20 cellular contexts compared by ENCODE assay signal in genomic region chr5:6482735-6483134, GRCh38. TPM values are rescaled to one million over a fixed set of nuclear protein-coding genes. Genes with fewer than 3 reads are reported as not detected.
"Had no signal": no experiment of that assay in that cellular context is flagged by ENCODE, and none has a peak within 500 bp of the region (broad histone marks: within the 10 kb centered on the region; RNA-seq: fewer than 3 reads in every experiment).

No MANE protein-coding gene starts in this region.

- H3K4me3 Mint-ChIP-seq: activated CD4-positive, alpha-beta memory T cell treated with anti-CD3 and anti-CD28 coated beads for 36 hours; activated naive CD8-positive, alpha-beta T cell treated with anti-CD3 and anti-CD28 coated beads for 36 hours; central memory CD8-positive, alpha-beta T cell; neural progenitor cell; stimulated activated effector memory CD8-positive, alpha-beta T cell treated with anti-CD3 and anti-CD28 coated beads, Interleukin-12 subunit alpha, Interleukin-12 subunit beta, amount 100 ng/mL, for 72 hours; type B pancreatic cell had no signal

- ATAC-seq: foreskin keratinocyte; left lobe of liver; sciatic nerve; stimulated activated effector memory CD8-positive, alpha-beta T cell treated with anti-CD3 and anti-CD28 coated beads, Interleukin-12 subunit alpha, Interleukin-12 subunit beta, amount 100 ng/mL, for 72 hours had no signal

- H3K9me3 Mint-ChIP-seq: activated CD4-positive, alpha-beta memory T cell treated with anti-CD3 and anti-CD28 coated beads for 36 hours; activated naive CD8-positive, alpha-beta T cell treated with anti-CD3 and anti-CD28 coated beads for 36 hours; central memory CD8-positive, alpha-beta T cell; neural progenitor cell; stimulated activated effector memory CD8-positive, alpha-beta T cell treated with anti-CD3 and anti-CD28 coated beads, Interleukin-12 subunit alpha, Interleukin-12 subunit beta, amount 100 ng/mL, for 72 hours; type B pancreatic cell had no signal

- H3K36me3 Mint-ChIP-seq: activated CD4-positive, alpha-beta memory T cell treated with anti-CD3 and anti-CD28 coated beads for 36 hours; activated naive CD8-positive, alpha-beta T cell treated with anti-CD3 and anti-CD28 coated beads for 36 hours; naive B cell; neural progenitor cell; stimulated activated effector memory CD8-positive, alpha-beta T cell treated with anti-CD3 and anti-CD28 coated beads, Interleukin-12 subunit alpha, Interleukin-12 subunit beta, amount 100 ng/mL, for 72 hours; type B pancreatic cell had no signal

- H3K4me1 Mint-ChIP-seq: central memory CD8-positive, alpha-beta T cell had no signal

- DNase-seq: activated CD4-positive, alpha-beta memory T cell treated with anti-CD3 and anti-CD28 coated beads for 36 hours; activated CD4-positive, alpha-beta T cell treated with anti-CD3 and anti-CD28 coated beads for 48 hours; activated naive CD4-positive, alpha-beta T cell treated with Interleukin-2 at 50 U/mL for 16 hours; activated naive CD8-positive, alpha-beta T cell treated with anti-CD3 and anti-CD28 coated beads for 36 hours; activated T-cell treated with anti-CD3 and anti-CD28 coated beads, Interleukin-2, amount 50 U/mL, for 48 hours; effector memory CD4-positive, alpha-beta T cell; foreskin keratinocyte; kidney; lower lobe of right lung; naive B cell; small intestine; stimulated activated CD4-positive, alpha-beta T cell treated with anti-CD3 and anti-CD28 coated beads, Interleukin-2, amount 100 ng/mL, for 24 hours had no signal

- H3K27ac Mint-ChIP-seq: activated CD4-positive, alpha-beta memory T cell treated with anti-CD3 and anti-CD28 coated beads for 36 hours; activated naive CD8-positive, alpha-beta T cell treated with anti-CD3 and anti-CD28 coated beads for 36 hours; neural progenitor cell; stimulated activated effector memory CD8-positive, alpha-beta T cell treated with anti-CD3 and anti-CD28 coated beads, Interleukin-12 subunit alpha, Interleukin-12 subunit beta, amount 100 ng/mL, for 72 hours; type B pancreatic cell had no signal

RNA-seq across cellular contexts. Expression of gene UBE2QL1, which starts 34.1 kb away (rescaled TPM):
- total RNA-seq: activated CD4-positive, alpha-beta memory T cell treated with anti-CD3 and anti-CD28 coated beads for 36 hours; activated naive CD8-positive, alpha-beta T cell treated with anti-CD3 and anti-CD28 coated beads for 36 hours; foreskin keratinocyte; glomerular endothelial cell; lower lobe of right lung; renal cortical epithelial cell had no signal
